In genomic region chr15:64235552-64235951, GRCh38 we compare ENCODE assay signal across 22 cellular contexts.
"Had no signal": no experiment of that assay in that cellular context is flagged by ENCODE, and none has a peak within 500 bp of the region (broad histone marks: within the 10 kb centered on the region; RNA-seq: fewer than 3 reads in every experiment).

No MANE protein-coding gene starts in this region.

- H3K4me2 ChIP-seq: SK-N-SH had no signal

- H3K4me3 Mint-ChIP-seq: activated CD4-positive, alpha-beta memory T cell treated with anti-CD3 and anti-CD28 coated beads, Interleukin-2, amount 10 ng/mL, durations not matched to agents 7 days and 5 days; activated CD4-positive, alpha-beta T cell treated with anti-CD3 and anti-CD28 coated beads for 36 hours; activated naive CD8-positive, alpha-beta T cell treated with anti-CD3 and anti-CD28 coated beads, Interleukin-2, amount 50 U/mL, for 24 hours; brain had no signal

- ATAC-seq: activated CD4-positive, alpha-beta T cell treated with anti-CD3 and anti-CD28 coated beads for 36 hours; activated naive CD4-positive, alpha-beta T cell treated with anti-CD3 and anti-CD28 coated beads, Interleukin-2, amount 50 U/mL, for 72 hours; activated naive CD8-positive, alpha-beta T cell treated with anti-CD3 and anti-CD28 coated beads, Interleukin-2, amount 50 U/mL, for 24 hours had no signal

- H3K27me3 Mint-ChIP-seq: activated CD4-positive, alpha-beta memory T cell treated with anti-CD3 and anti-CD28 coated beads, Interleukin-2, amount 10 ng/mL, durations not matched to agents 7 days and 5 days; activated CD4-positive, alpha-beta T cell treated with anti-CD3 and anti-CD28 coated beads for 36 hours; activated naive CD8-positive, alpha-beta T cell treated with anti-CD3 and anti-CD28 coated beads, Interleukin-2, amount 50 U/mL, for 24 hours; brain had no signal

- DNase-seq: activated CD4-positive, alpha-beta memory T cell treated with anti-CD3 and anti-CD28 coated beads, Interleukin-2, amount 10 ng/mL, durations not matched to agents 7 days and 5 days; activated CD4-positive, alpha-beta T cell treated with anti-CD3 and anti-CD28 coated beads for 36 hours; activated CD4-positive, alpha-beta T cell treated with anti-CD3 and anti-CD28 coated beads, Interleukin-2, amount 50 U/mL, for 1 hour; activated naive CD4-positive, alpha-beta T cell treated with Interleukin-2 at 50 U/mL for 16 hours; activated naive CD8-positive, alpha-beta T cell treated with anti-CD3 and anti-CD28 coated beads, Interleukin-2, amount 50 U/mL, for 24 hours; activated T-cell treated with anti-CD3 and anti-CD28 coated beads for 4 hours; amygdala; Karpas-422; NCI-H1105 treated with DMSO at 0.1 percent for 48 hours; NCI-H1436 treated with DMSO at 0.1 percent for 48 hours; NCI-H187; NCI-H2081; NCI-H446; NCI-H524; SIG-M5; SK-N-SH; T-helper 1 cell; WERI-Rb-1 had no signal

- H3K9me2 ChIP-seq: SK-N-SH had no signal

- FAIRE-seq: astrocyte, RCC 7860 had no signal

- H3K27ac ChIP-seq: WERI-Rb-1 had no signal

- H3K9me3 ChIP-seq: SK-N-SH had no signal

- H3K9me3 Mint-ChIP-seq: activated CD4-positive, alpha-beta memory T cell treated with anti-CD3 and anti-CD28 coated beads, Interleukin-2, amount 10 ng/mL, durations not matched to agents 7 days and 5 days; activated naive CD4-positive, alpha-beta T cell treated with anti-CD3 and anti-CD28 coated beads, Interleukin-2, amount 50 U/mL, for 72 hours; activated naive CD8-positive, alpha-beta T cell treated with anti-CD3 and anti-CD28 coated beads, Interleukin-2, amount 50 U/mL, for 24 hours; brain had no signal

- H3K9ac ChIP-seq: SK-N-SH had no signal

- H3K36me3 Mint-ChIP-seq: activated naive CD4-positive, alpha-beta T cell treated with anti-CD3 and anti-CD28 coated beads, Interleukin-2, amount 50 U/mL, for 72 hours had no signal

- H3K27ac Mint-ChIP-seq: activated CD4-positive, alpha-beta memory T cell treated with anti-CD3 and anti-CD28 coated beads, Interleukin-2, amount 10 ng/mL, durations not matched to agents 7 days and 5 days; activated CD4-positive, alpha-beta T cell treated with anti-CD3 and anti-CD28 coated beads for 36 hours; activated naive CD4-positive, alpha-beta T cell treated with anti-CD3 and anti-CD28 coated beads, Interleukin-2, amount 50 U/mL, for 72 hours; activated naive CD8-positive, alpha-beta T cell treated with anti-CD3 and anti-CD28 coated beads, Interleukin-2, amount 50 U/mL, for 24 hours; brain had no signal
